Comparison of ENCODE assay signal across 16 cellular contexts in the genomic region with DNA sequence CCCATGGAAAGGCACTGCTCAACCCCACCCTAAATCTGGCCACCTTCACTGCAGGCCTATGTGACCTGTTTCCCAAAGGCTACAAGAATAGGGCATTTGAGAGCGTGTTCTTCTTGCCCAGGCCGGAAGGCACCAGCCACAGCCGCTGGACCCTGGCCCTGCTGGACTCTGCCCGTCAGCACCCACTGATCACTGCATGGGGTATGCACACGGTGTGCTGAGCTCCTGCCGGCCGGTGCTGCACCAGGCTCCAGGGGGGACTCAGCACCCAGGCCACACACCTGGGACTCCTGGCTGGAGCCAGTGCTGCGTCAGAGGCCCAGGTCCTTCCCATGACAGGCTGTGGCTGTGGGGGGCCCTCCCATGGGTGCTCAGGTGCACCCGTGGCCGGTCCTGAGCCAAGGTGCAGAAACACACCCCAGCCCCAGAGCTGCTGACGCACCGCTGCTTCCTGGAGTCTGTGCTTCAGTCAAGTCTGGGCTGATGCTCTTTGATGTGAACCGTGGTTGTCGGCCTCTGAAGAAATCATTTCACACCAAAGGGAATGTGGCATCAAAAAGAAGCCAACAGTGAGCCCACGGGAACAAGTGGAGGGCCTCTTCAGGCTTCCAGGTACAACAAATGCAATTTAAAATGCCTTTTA. TPM values are rescaled to one million over a fixed set of nuclear protein-coding genes. Genes with fewer than 3 reads are reported as not detected.
"Had no signal": no experiment of that assay in that cellular context is flagged by ENCODE, and none has a peak within 500 bp of the region (broad histone marks: within the 10 kb centered on the region; RNA-seq: fewer than 3 reads in every experiment).

No MANE protein-coding gene starts in this region.

- DNase-seq: activated B cell treated with CpG ODN at 0.5 μM for 24 hours; activated CD4-positive, alpha-beta T cell treated with anti-CD3 and anti-CD28 coated beads, Interleukin-2, amount 10 ng/mL, durations not matched to agents 7 days and 5 days; activated naive CD8-positive, alpha-beta T cell treated with anti-CD3 and anti-CD28 coated beads for 36 hours; anterior cingulate cortex; dermis blood vessel endothelial cell; foreskin melanocyte; retina; stimulated activated CD4-positive, alpha-beta T cell treated with anti-CD3 and anti-CD28 coated beads, Interleukin-15, amount 100 ng/mL, for 24 hours; stimulated activated CD4-positive, alpha-beta T cell treated with anti-CD3 and anti-CD28 coated beads, Interleukin-4, amount 100 ng/mL, for 1 hour; stimulated activated naive CD4-positive, alpha-beta T cell; T-helper 2 cell; transverse colon had no signal

- H3K4me1 Mint-ChIP-seq: mesothelial cell of epicardium had no signal

- H3K4me3 Mint-ChIP-seq: activated B cell treated with CpG ODN at 0.5 μM for 24 hours; activated CD4-positive, alpha-beta T cell treated with anti-CD3 and anti-CD28 coated beads, Interleukin-2, amount 10 ng/mL, durations not matched to agents 7 days and 5 days; activated naive CD8-positive, alpha-beta T cell treated with anti-CD3 and anti-CD28 coated beads for 36 hours; mesothelial cell of epicardium had no signal

- H3K9me3 Mint-ChIP-seq: activated B cell treated with CpG ODN at 0.5 μM for 24 hours; activated CD4-positive, alpha-beta T cell treated with anti-CD3 and anti-CD28 coated beads, Interleukin-2, amount 10 ng/mL, durations not matched to agents 7 days and 5 days; activated naive CD8-positive, alpha-beta T cell treated with anti-CD3 and anti-CD28 coated beads for 36 hours; mesothelial cell of epicardium had no signal

- H3K36me3 Mint-ChIP-seq: activated naive CD8-positive, alpha-beta T cell treated with anti-CD3 and anti-CD28 coated beads for 36 hours; mesothelial cell of epicardium had no signal

- H3K27ac ChIP-seq: epithelial cell of prostate, neutrophil, SJSA1, transverse colon had no signal

- H3K27ac Mint-ChIP-seq: activated B cell treated with CpG ODN at 0.5 μM for 24 hours; activated CD4-positive, alpha-beta T cell treated with anti-CD3 and anti-CD28 coated beads, Interleukin-2, amount 10 ng/mL, durations not matched to agents 7 days and 5 days; activated naive CD8-positive, alpha-beta T cell treated with anti-CD3 and anti-CD28 coated beads for 36 hours; mesothelial cell of epicardium had no signal

- H3K4me1 ChIP-seq: SJSA1 had no signal

- H3K9me3 ChIP-seq: neutrophil, SJSA1, transverse colon had no signal

- H3K36me3 ChIP-seq: neutrophil, SJSA1, transverse colon had no signal

- H3K4me3 ChIP-seq: SJSA1, transverse colon had no signal

RNA-seq across cellular contexts. Expression of gene KCNG2, which starts 6.5 kb away (rescaled TPM):
- total RNA-seq: activated B cell treated with CpG ODN at 0.5 μM for 24 hours; activated CD4-positive, alpha-beta T cell treated with anti-CD3 and anti-CD28 coated beads, Interleukin-2, amount 10 ng/mL, durations not matched to agents 7 days and 5 days; activated naive CD8-positive, alpha-beta T cell treated with anti-CD3 and anti-CD28 coated beads for 36 hours; mesothelial cell of epicardium; SJSA1 had no signal
